ENCODE assay signal across 18 cellular contexts in genomic region chrX:110004970-110005369, GRCh38. TPM values are rescaled to one million over a fixed set of nuclear protein-coding genes. Genes with fewer than 3 reads are reported as not detected.
DNase-seq lines count a peak whose midpoint lies in the region; ATAC-seq and TF ChIP-seq lines count a peak whose summit lies in the region.
"Had no signal": no experiment of that assay in that cellular context is flagged by ENCODE, and none has a peak within 500 bp of the region (broad histone marks: within the 10 kb centered on the region; RNA-seq: fewer than 3 reads in every experiment).

No MANE protein-coding gene starts in this region.

- H3K4me1 ChIP-seq in ACC112 (ENCODE audit: control insufficient read depth, insufficient read depth, low read length, unreplicated experiment) (peaks cover 17% of the 10 kb centered on the region), DND-41 (ENCODE audit: insufficient read depth, low read length) (peaks cover 29% of the 10 kb centered on the region), adipocyte (ENCODE audit: control insufficient read depth, insufficient read depth, low read length) (peaks cover 20% of the 10 kb centered on the region), neural progenitor cell (no peaks in the 10 kb centered on the region)
- H3K4me1 ChIP-seq: ascending aorta had no signal

- H3K79me2 ChIP-seq in ACC112 (ENCODE audit: control insufficient read depth, insufficient read depth, low read length, unreplicated experiment) (peaks cover 18% of the 10 kb centered on the region), DND-41 (ENCODE audit: insufficient read depth, low read length) (peaks cover 12% of the 10 kb centered on the region), neural progenitor cell (ENCODE audit: low read depth) (peaks cover 7% of the 10 kb centered on the region)

- no peak for TF ChIP-seq CTCF in DND-41 (IDR thresholded peaks at IDR 0.05; ENCODE audit: borderline replicate concordance, extremely low read depth, low read length, poor library complexity, severe bottlenecking)
- TF ChIP-seq CTCF in neural progenitor cell (IDR thresholded peaks at IDR 0.05) = no peak

- H2AFZ ChIP-seq in ACC112 (ENCODE audit: low read length, unreplicated experiment) = no peak overlapping the region
- no peak overlapping the region for H2AFZ ChIP-seq in DND-41 (ENCODE audit: low read depth, low read length)
- no peak overlapping the region for H2AFZ ChIP-seq in neural progenitor cell (replicated peaks)

- 0 out of 2 replicates have a peak overlapping the region, but pooled peaks have one; percentile 79 for H3K4me2 ChIP-seq in DND-41 (ENCODE audit: insufficient read depth, low read length)
- H3K4me2 ChIP-seq in neural progenitor cell = no peak overlapping the region

- H3K36me3 Mint-ChIP-seq in neural progenitor cell = peaks cover 20% of the 10 kb centered on the region

- DNase-seq in DND-41 = no peak
- no peak for DNase-seq in adipocyte (ENCODE audit: low read depth)
- no peak for DNase-seq in neural progenitor cell (ENCODE audit: low spot score)
- no peak for DNase-seq in NCI-H1694 (lab: John Stamatoyannopoulos, UW)
- DNase-seq in HEK293T (ENCODE audit: extremely low spot score) = no peak
- DNase-seq in SKM-1 treated with dmso at 0.1 percent for 144 hours (lab: John Stamatoyannopoulos, UW; ENCODE audit: unreplicated experiment) = no peak
- DNase-seq: activated CD8-positive, alpha-beta T cell treated with anti-CD3 and anti-CD28 coated beads for 36 hours; dermis blood vessel endothelial cell; esophagus squamous epithelium; KG1; NCI-H1930; NK-92 treated with Interleukin-12 subunit alpha and Interleukin-12 subunit beta, amount 100 ng/mL, for 24 hours; SHP77 treated with DMSO at 0.1 percent for 48 hours; T-helper 9 cell had no signal

- H3K27ac ChIP-seq in ACC112 (ENCODE audit: low read depth, low read length) (no peak overlapping the region), DND-41 (ENCODE audit: low read length) (no peak overlapping the region), neural progenitor cell (no peak overlapping the region)
- H3K27ac ChIP-seq: HL-60 had no signal

- H3K36me3 ChIP-seq in ACC112 (ENCODE audit: insufficient read depth, low read length) (no peaks in the 10 kb centered on the region), DND-41 (ENCODE audit: insufficient read depth, low read length) (0 out of 2 replicates have a peak, but pooled peaks cover 7% of the 10 kb centered on the region), adipocyte (ENCODE audit: control insufficient read depth, insufficient read depth, low read length, severe bottlenecking) (no peaks in the 10 kb centered on the region), neural progenitor cell (no peaks in the 10 kb centered on the region)
- H3K36me3 ChIP-seq: ascending aorta, esophagus squamous epithelium had no signal

- peaks cover 7% of the 10 kb centered on the region for H3K27me3 Mint-ChIP-seq in neural progenitor cell (ENCODE audit: insufficient read depth, low read depth)
- H3K27me3 Mint-ChIP-seq: activated CD8-positive, alpha-beta T cell treated with anti-CD3 and anti-CD28 coated beads for 36 hours had no signal

- ATAC-seq in DND-41 (ENCODE audit: insufficient read depth, low read depth) = no peak
- no peak for ATAC-seq in HG02973 (IDR thresholded peaks at IDR 0.05; ENCODE audit: unreplicated experiment)
- ATAC-seq: activated CD8-positive, alpha-beta T cell treated with anti-CD3 and anti-CD28 coated beads for 36 hours had no signal

- H3F3A ChIP-seq in neural progenitor cell (ENCODE audit: low read depth) = no peaks in the 10 kb centered on the region

- H3K9me3 Mint-ChIP-seq in neural progenitor cell = no peaks in the 10 kb centered on the region
- H3K9me3 Mint-ChIP-seq: activated CD8-positive, alpha-beta T cell treated with anti-CD3 and anti-CD28 coated beads for 36 hours had no signal

- POLR2A ChIA-PET in HEK293T (lab: Yijun Ruan, JAX) = no interaction called here

- no peaks in the 10 kb centered on the region for H3K27me3 ChIP-seq in ACC112 (ENCODE audit: insufficient read depth, low read length)
- H3K27me3 ChIP-seq in DND-41 (ENCODE audit: insufficient read depth, low read length, poor library complexity) = no peaks in the 10 kb centered on the region
- H3K27me3 ChIP-seq in adipocyte (replicated peaks; ENCODE audit: control insufficient read depth, insufficient read depth, low read length) = peaks cover 6% of the 10 kb centered on the region
- H3K27me3 ChIP-seq in neural progenitor cell = no peaks in the 10 kb centered on the region
- H3K27me3 ChIP-seq: ascending aorta, esophagus squamous epithelium had no signal

- H4K20me1 ChIP-seq in DND-41 (ENCODE audit: insufficient read depth, low read length) (no peaks in the 10 kb centered on the region), neural progenitor cell (ENCODE audit: low read depth) (peaks cover 12% of the 10 kb centered on the region)

- peak overlapping the region; percentile 93 for H3K4me3 ChIP-seq in ACC112 (ENCODE audit: low read depth, low read length)
- no peak overlapping the region for H3K4me3 ChIP-seq in DND-41 (ENCODE audit: low read depth in 1 of 2, low read length in 2 of 2)
- H3K4me3 ChIP-seq in adipocyte (ENCODE audit: low read length) = peak overlapping the region; percentile 83
- H3K4me3 ChIP-seq in neural progenitor cell = no peak overlapping the region

- no peak overlapping the region for H3K9ac ChIP-seq in DND-41 (ENCODE audit: low read depth, low read length)
- H3K9ac ChIP-seq in adipocyte (ENCODE audit: low read length) = no peak overlapping the region
- no peak overlapping the region for H3K9ac ChIP-seq in neural progenitor cell

- H3K9me3 ChIP-seq in DND-41 (ENCODE audit: insufficient read depth, low read length, severe bottlenecking) (no peaks in the 10 kb centered on the region), adipocyte (ENCODE audit: control insufficient read depth, low read length) (no peaks in the 10 kb centered on the region), neural progenitor cell (ENCODE audit: low read depth) (no peaks in the 10 kb centered on the region)
- H3K9me3 ChIP-seq: ascending aorta, esophagus squamous epithelium had no signal

- no peak overlapping the region for H3K27ac Mint-ChIP-seq in neural progenitor cell
- H3K27ac Mint-ChIP-seq: activated CD8-positive, alpha-beta T cell treated with anti-CD3 and anti-CD28 coated beads for 36 hours had no signal

- CTCF ChIA-PET in HEK293T (lab: Yijun Ruan, JAX) = interaction anchor here (0.5 kb wide), 1 partner anchor 53 kb away, joined by 3 read pairs; no protein-coding TSS in a partner anchor

- peak overlapping the region; percentile 95 for H3K4me3 Mint-ChIP-seq in neural progenitor cell
- H3K4me3 Mint-ChIP-seq: activated CD8-positive, alpha-beta T cell treated with anti-CD3 and anti-CD28 coated beads for 36 hours had no signal

- peaks cover 63% of the 10 kb centered on the region for H3K4me1 Mint-ChIP-seq in neural progenitor cell

TF ChIP-seq in HEK293T, 16 proteins besides CTCF, POLR2A, EP300 and RAD21:
- TF ChIP-seq ZNF384 (IDR thresholded peaks at IDR 0.05) (no peak), LEF1 (IDR thresholded peaks at IDR 0.05; ENCODE audit: borderline replicate concordance) (no peak), HDGF (IDR thresholded peaks at IDR 0.05; ENCODE audit: borderline replicate concordance) (no peak), FOXA1 (IDR thresholded peaks at IDR 0.05) (no peak), SUZ12 (IDR thresholded peaks at IDR 0.05) (no peak), BHLHE40 (IDR thresholded peaks at IDR 0.05; ENCODE audit: borderline replicate concordance) (no peak), ELF4 (IDR thresholded peaks at IDR 0.05) (no peak), ARNT (IDR thresholded peaks at IDR 0.05) (no peak), PKNOX1 (IDR thresholded peaks at IDR 0.05) (no peak), L3MBTL2 (conservative IDR thresholded peaks at IDR 0.05) (no peak), CTBP1 (IDR thresholded peaks at IDR 0.05; ENCODE audit: borderline replicate concordance) (no peak)

RNA-seq across cellular contexts. Expression of gene TMEM164, which starts 2.1 kb away (rescaled TPM):
- 15.5 and 23.9 TPM in 2 replicates for total RNA-seq in neural progenitor cell (ENCODE audit: low replicate concordance)

Comparison
In these comparisons a context has a peak if more than half of its experiments do, and no peak if none do; other contexts are left out.
1. H3K4me3 ChIP-seq: peak in ACC112 (single experiment) and adipocyte (single experiment); none in DND-41 (0 of 2) and neural progenitor cell (single experiment).